7 cellular contexts compared by ENCODE assay signal in the genomic region with DNA sequence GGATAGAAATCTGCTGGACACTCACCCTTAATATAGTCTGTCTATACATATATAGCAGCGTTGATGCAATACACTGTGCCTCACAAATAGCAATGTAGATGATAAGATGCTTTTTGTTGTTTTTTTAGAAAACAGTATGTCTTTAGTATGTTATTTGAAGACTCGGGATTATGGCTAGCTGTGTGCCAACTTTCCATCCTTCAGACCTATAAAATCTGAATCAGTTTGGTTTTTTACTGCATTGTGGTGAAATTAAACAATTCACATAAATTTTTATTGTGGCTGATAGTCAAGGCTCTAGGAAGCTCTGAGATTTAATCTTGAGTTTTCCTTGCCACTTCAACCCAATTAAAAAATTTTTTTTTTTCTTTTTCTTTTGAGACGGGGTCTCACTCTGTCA.
A peak's percentile ranks its signal among the peaks of the same experiment; 100 is the strongest.
DNase-seq lines count a peak whose midpoint lies in the region; ATAC-seq, FAIRE-seq and TF ChIP-seq lines count a peak whose summit lies in the region.
"Not testable (repeated sequence)": the region's sequence is repeated elsewhere in the genome, so short reads cannot be mapped to it uniquely, and the experiment has no call there.

No MANE protein-coding gene starts in this region.

- peaks cover 11% of the 10 kb centered on the region for H3K4me1 Mint-ChIP-seq in brain
- H3K4me1 Mint-ChIP-seq in nephron, result peaks cover 31% of the 10 kb centered on the region

- TF ChIP-seq CTCF in brain (conservative IDR thresholded peaks at IDR 0.05); cardiac muscle cell (IDR thresholded peaks at IDR 0.05; ENCODE audit: low read depth, low read length); nephron (IDR thresholded peaks at IDR 0.05; ENCODE audit: unreplicated experiment in 3 of 3); uterus (IDR thresholded peaks at IDR 0.05): not testable (repeated sequence)

- not testable (repeated sequence) for H3K27me3 Mint-ChIP-seq in brain; nephron (ENCODE audit: low read depth)

- not testable (repeated sequence) for TF ChIP-seq POLR2A in H54 (IDR thresholded peaks at IDR 0.05; ENCODE audit: low read depth, low read length); uterus (IDR thresholded peaks at IDR 0.05)

- not testable (repeated sequence) for H3K9me3 Mint-ChIP-seq in brain, nephron

- H3K4me1 ChIP-seq in cardiac muscle cell (ENCODE audit: low read depth); uterus: not testable (repeated sequence)
- H3K4me1 ChIP-seq in stomach smooth muscle (ENCODE audit: control insufficient read depth, insufficient read depth, low read length), result peaks cover 15% of the 10 kb centered on the region

- peaks cover 42% of the 10 kb centered on the region for H3K36me3 ChIP-seq in cardiac muscle cell
- not testable (repeated sequence) for H3K36me3 ChIP-seq in stomach smooth muscle (ENCODE audit: control insufficient read depth in 2 of 2, insufficient read depth in 2 of 2, low read length in 2 of 2); uterus

- not testable (repeated sequence) for H3K9me3 ChIP-seq in cardiac muscle cell (ENCODE audit: low read depth); stomach smooth muscle (ENCODE audit: control insufficient read depth in 2 of 2, low read length in 2 of 2); uterus

- H3K9ac ChIP-seq in stomach smooth muscle (ENCODE audit: low read length in 2 of 2), result not testable (repeated sequence)

- FAIRE-seq in H54 (lab: Jason Lieb, UNC), result peak; percentile 72

- peak; percentile 65 for ATAC-seq in left colon

- not testable (repeated sequence) for H3K4me3 ChIP-seq in cardiac muscle cell; stomach smooth muscle (ENCODE audit: low read length in 2 of 2); uterus

- intact Hi-C loops in left colon (cut with DNase I, micrococcal nuclease); uterus (cut with DNase I; ENCODE audit: low total_unique reads): not testable (repeated sequence)

- H3K27me3 ChIP-seq in cardiac muscle cell; stomach smooth muscle (ENCODE audit: control insufficient read depth in 1 of 2, insufficient read depth in 2 of 2, low read length in 2 of 2); uterus: not testable (repeated sequence)

- not testable (repeated sequence) for DNase-seq in H54 (ENCODE audit: insufficient read length, low spot score); cardiac muscle cell (ENCODE audit: low read depth in 1 of 2, low spot score in 1 of 2); left colon; uterus

- H3K27ac Mint-ChIP-seq in brain (peak overlapping the region in 3 of 5 experiments; percentile 1 to 55 (median 31)), nephron (peak overlapping the region; percentile 13 to 61 (median 13))

- H3K4me3 Mint-ChIP-seq in brain, nephron: not testable (repeated sequence)

- H3K36me3 Mint-ChIP-seq in brain, result peaks cover 29% of the 10 kb centered on the region
- not testable (repeated sequence) for H3K36me3 Mint-ChIP-seq in nephron (ENCODE audit: low read depth)

- H3K27ac ChIP-seq in cardiac muscle cell (peak overlapping the region; percentile 17), stomach smooth muscle (ENCODE audit: low read length) (peak overlapping the region; percentile 61), uterus (peak overlapping the region; percentile 75)

Comparison
In these comparisons a context has a peak if more than half of its experiments do, and no peak if none do; other contexts are left out.
1. H3K27ac ChIP-seq: peak in every context shown above with its lines; median percentile 75 in uterus; 61 in stomach smooth muscle; 17 in cardiac muscle cell.